Comparison of ENCODE assay signal across 3 cellular contexts in genomic region chr7:111330235-111330523, GRCh38.
A peak's percentile ranks its signal among the peaks of the same experiment; 100 is the strongest.
TF ChIP-seq lines count a peak whose summit lies in the region.

No MANE protein-coding gene starts in this region.

TF ChIP-seq in SK-N-SH treated with all-trans-retinoic acid at 6 μM for 48 hours, 23 proteins besides CTCF, POLR2A, EP300 and RAD21 (continued from another document):
- TF ChIP-seq POU6F1 (CRISPR knock-in tag; IDR thresholded peaks at IDR 0.05; ENCODE audit: borderline replicate concordance, low read depth) = no peak
- TF ChIP-seq GLIS3 (CRISPR knock-in tag; IDR thresholded peaks at IDR 0.05) = no peak
- TF ChIP-seq CREB5 (CRISPR knock-in tag; IDR thresholded peaks at IDR 0.05; ENCODE audit: low read depth) = no peak
- TF ChIP-seq PATZ1 (CRISPR knock-in tag; IDR thresholded peaks at IDR 0.05; ENCODE audit: borderline replicate concordance) = no peak
- TF ChIP-seq ZFP30 (CRISPR knock-in tag; IDR thresholded peaks at IDR 0.05) = peak; percentile 94
- no peak for TF ChIP-seq TSHZ2 (CRISPR knock-in tag; IDR thresholded peaks at IDR 0.05)

TF ChIP-seq in SK-N-SH, 30 proteins besides CTCF, POLR2A, EP300 and RAD21 (continued from another document):
- no peak for TF ChIP-seq FOXM1 (IDR thresholded peaks at IDR 0.05; ENCODE audit: low read depth)
- no peak for TF ChIP-seq RFX5 (IDR thresholded peaks at IDR 0.05; ENCODE audit: low read length)

TF ChIP-seq in GM12878, 131 proteins besides CTCF, POLR2A, EP300 and RAD21 (continued from another document):
- no peak for TF ChIP-seq NRF1 (conservative IDR thresholded peaks at IDR 0.05; ENCODE audit: low read depth, low read length)
